8 cellular contexts compared by ENCODE assay signal in the genomic region with DNA sequence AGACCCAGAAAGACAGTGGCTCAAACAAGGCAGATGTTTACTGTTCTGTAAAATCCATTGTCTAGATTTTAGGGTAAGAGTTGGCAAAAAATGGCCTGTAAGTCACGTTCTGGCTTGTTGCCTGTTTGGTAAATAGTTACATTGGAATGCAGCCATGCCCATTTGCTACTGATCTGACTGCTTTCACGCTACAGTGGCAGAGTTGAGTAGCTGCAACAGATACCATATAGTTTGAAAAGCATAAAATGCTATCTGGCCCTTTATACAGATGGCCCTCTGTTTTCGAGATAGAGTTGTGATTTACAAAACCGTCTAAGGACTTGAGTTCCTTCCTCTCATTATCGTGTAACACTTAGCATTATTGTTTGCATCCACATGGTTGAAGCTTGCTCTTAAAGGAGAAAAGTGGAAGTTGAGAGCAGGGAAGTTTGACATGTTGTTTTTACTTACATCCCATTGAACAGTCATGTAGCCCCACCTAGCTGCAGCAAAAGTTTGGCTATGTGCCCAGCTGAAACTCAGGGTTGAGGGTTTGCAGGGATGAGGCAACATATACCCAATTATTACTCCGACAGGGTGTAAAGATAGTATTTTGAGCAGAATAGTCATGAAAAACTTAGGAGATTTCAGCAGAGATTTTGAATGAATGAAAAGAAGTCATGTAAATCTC. TPM values are rescaled to one million over a fixed set of nuclear protein-coding genes. Genes with fewer than 3 reads are reported as not detected.
DNase-seq lines count a peak whose midpoint lies in the region; ATAC-seq, FAIRE-seq and TF ChIP-seq lines count a peak whose summit lies in the region.

No MANE protein-coding gene starts in this region.

- CTCF ChIA-PET in IMR-90 (lab: Yijun Ruan, JAX), result interaction anchor here (0.6 to 1.2 kb wide), 4 partner anchors 9 to 239 kb away, joined by 3 read pairs; no protein-coding TSS in a partner anchor

- DNase-seq in D721Med (ENCODE audit: insufficient read length, low spot score) (no peak), IMR-90 (peak; percentile 81), epithelial cell of proximal tubule (ENCODE audit: low read depth) (peak; percentile 12), activated gamma-delta T cell treated with Interleukin-2 at 50 U/mL for 16 hours (no peak)
- DNase-seq in activated T-helper 1 cell treated with anti-CD3 and anti-CD28 coated beads, Interleukin-12 subunit alpha, Interleukin-12 subunit beta, Interleukin-2, Interleukin-4 antibody, amounts not matched to agents 30 ng/mL and 10 ng/mL and 1 ng/mL, durations not matched to agents 14 hours and 24 hours and 36 hours (ENCODE audit: low spot score), result no peak

- no peak overlapping the region for H2AFZ ChIP-seq in IMR-90 (replicated peaks; ENCODE audit: low read length, poor library complexity)
- no peak overlapping the region for H2AFZ ChIP-seq in OCI-LY3 (ENCODE audit: low read depth, low read length)

- H3K79me1 ChIP-seq in IMR-90 (ENCODE audit: low read depth in 1 of 2, low read length in 2 of 2), result peaks cover 12 to 23% of the 10 kb centered on the region in 2 experiments

- no peak overlapping the region for H3K18ac ChIP-seq in IMR-90 (ENCODE audit: low read depth, low read length)

- H3K4me2 ChIP-seq in IMR-90 (ENCODE audit: low read depth, low read length) (peak overlapping the region; percentile 3; the same call in 1 of the 2 replicates), OCI-LY3 (ENCODE audit: low read length) (no peak overlapping the region)

- H3K27ac ChIP-seq in IMR-90 (ENCODE audit: insufficient read depth, low read length) (no peak overlapping the region), OCI-LY3 (ENCODE audit: low read length) (no peak overlapping the region), neutrophil (peak overlapping the region; percentile 14)

- TF ChIP-seq CTCF in D721Med (IDR thresholded peaks at IDR 0.05; ENCODE audit: insufficient read depth, missing control alignments) (peak; percentile 36), IMR-90 (conservative IDR thresholded peaks at IDR 0.05; ENCODE audit: low read depth, low read length) (peak; percentile 53), OCI-LY3 (IDR thresholded peaks at IDR 0.05; ENCODE audit: low read depth, low read length) (peak; percentile 29; the same call in 1 of the 2 replicates), epithelial cell of proximal tubule (conservative IDR thresholded peaks at IDR 0.05; ENCODE audit: low read depth, low read length) (peak; percentile 47), neutrophil (IDR thresholded peaks at IDR 0.05) (no peak)

- H3K27ac Mint-ChIP-seq in activated T-helper 1 cell treated with anti-CD3 and anti-CD28 coated beads, Interleukin-12 subunit alpha, Interleukin-12 subunit beta, Interleukin-2, Interleukin-4 antibody, amounts not matched to agents 30 ng/mL and 10 ng/mL and 1 ng/mL, durations not matched to agents 14 hours and 24 hours and 36 hours, result no peak overlapping the region

- intact Hi-C loops in IMR-90 (cut with micrococcal nuclease), result loop anchor here (1.0 to 2.0 kb wide), 2 partner anchors 89 to 236 kb away; no protein-coding TSS in a partner anchor
- intact Hi-C loops in activated T-helper 1 cell treated with anti-CD3 and anti-CD28 coated beads, Interleukin-12 subunit alpha, Interleukin-12 subunit beta, Interleukin-2, Interleukin-4 antibody, amounts not matched to agents 30 ng/mL and 10 ng/mL and 1 ng/mL, durations not matched to agents 14 hours and 24 hours and 36 hours (cut with micrococcal nuclease), result no loop called here

- no peak overlapping the region for H4K5ac ChIP-seq in IMR-90 (ENCODE audit: low read depth, low read length)

- H3K36me3 Mint-ChIP-seq in activated T-helper 1 cell treated with anti-CD3 and anti-CD28 coated beads, Interleukin-12 subunit alpha, Interleukin-12 subunit beta, Interleukin-2, Interleukin-4 antibody, amounts not matched to agents 30 ng/mL and 10 ng/mL and 1 ng/mL, durations not matched to agents 14 hours and 24 hours and 36 hours (ENCODE audit: low read depth), result peaks cover 26% of the 10 kb centered on the region

- H2AK9ac ChIP-seq in IMR-90 (replicated peaks; ENCODE audit: low read depth, low read length, poor library complexity), result no peak overlapping the region

- H2BK5ac ChIP-seq in IMR-90 (ENCODE audit: low read depth, low read length, poor library complexity, severe bottlenecking), result peak overlapping the region; percentile 50

- no peak overlapping the region for H3K9ac ChIP-seq in IMR-90 (ENCODE audit: low read depth, low read length)
- H3K9ac ChIP-seq in OCI-LY3 (ENCODE audit: low read length), result no peak overlapping the region

- WGBS in IMR-90 (ENCODE audit: extremely low coverage in 2 of 2, insufficient read length in 1 of 2), 2 experiments, result 0% methylated on average over 1 of the region's 6 CpGs; no CpG with 5 or more reads in 1 of the 2 experiments

- no peak overlapping the region for H2AK5ac ChIP-seq in IMR-90 (ENCODE audit: low read depth, low read length)

- H3K9me3 Mint-ChIP-seq in activated T-helper 1 cell treated with anti-CD3 and anti-CD28 coated beads, Interleukin-12 subunit alpha, Interleukin-12 subunit beta, Interleukin-2, Interleukin-4 antibody, amounts not matched to agents 30 ng/mL and 10 ng/mL and 1 ng/mL, durations not matched to agents 14 hours and 24 hours and 36 hours, result no peaks in the 10 kb centered on the region

- no peaks in the 10 kb centered on the region for H3K27me3 Mint-ChIP-seq in activated T-helper 1 cell treated with anti-CD3 and anti-CD28 coated beads, Interleukin-12 subunit alpha, Interleukin-12 subunit beta, Interleukin-2, Interleukin-4 antibody, amounts not matched to agents 30 ng/mL and 10 ng/mL and 1 ng/mL, durations not matched to agents 14 hours and 24 hours and 36 hours (ENCODE audit: insufficient read depth)

- no peak for FAIRE-seq in D721Med (lab: Jason Lieb, UNC)

- no peak overlapping the region for H2BK15ac ChIP-seq in IMR-90 (ENCODE audit: low read depth, low read length)

- no peak overlapping the region for H2BK120ac ChIP-seq in IMR-90 (ENCODE audit: low read depth, low read length)

- no peaks in the 10 kb centered on the region for H3K79me2 ChIP-seq in OCI-LY3 (ENCODE audit: low read length)

- H3K4me3 Mint-ChIP-seq in activated T-helper 1 cell treated with anti-CD3 and anti-CD28 coated beads, Interleukin-12 subunit alpha, Interleukin-12 subunit beta, Interleukin-2, Interleukin-4 antibody, amounts not matched to agents 30 ng/mL and 10 ng/mL and 1 ng/mL, durations not matched to agents 14 hours and 24 hours and 36 hours, result no peak overlapping the region

- H4K91ac ChIP-seq in IMR-90 (ENCODE audit: insufficient read depth, low read depth, low read length), result no peak overlapping the region

- H3K4ac ChIP-seq in IMR-90 (ENCODE audit: low read depth, low read length), result no peak overlapping the region

- H3K9me3 ChIP-seq in IMR-90 (ENCODE audit: control insufficient read depth, insufficient read depth, low read length) (no peaks in the 10 kb centered on the region), OCI-LY3 (ENCODE audit: insufficient read depth, low read length) (no peaks in the 10 kb centered on the region), neutrophil (no peaks in the 10 kb centered on the region)

- H3K14ac ChIP-seq in IMR-90 (replicated peaks; ENCODE audit: low read depth, low read length), result 0 out of 2 replicates have a peak overlapping the region, but pooled peaks have one; percentile 38

- H3K9me1 ChIP-seq in IMR-90 (ENCODE audit: insufficient read depth, low read length), result peaks cover 8% of the 10 kb centered on the region

- H3K27me3 ChIP-seq in IMR-90 (ENCODE audit: control insufficient read depth, insufficient read depth, low read length) (no peaks in the 10 kb centered on the region), OCI-LY3 (ENCODE audit: low read depth, low read length) (no peaks in the 10 kb centered on the region), neutrophil (no peaks in the 10 kb centered on the region)

- no peak overlapping the region for H3K56ac ChIP-seq in IMR-90 (ENCODE audit: extremely low read depth, insufficient read depth, low read length)

- peak overlapping the region in 1 of 2 experiments; percentile 49; a peak in 1 of 4 replicates for H4K8ac ChIP-seq in IMR-90 (ENCODE audit: low read depth in 2 of 2, low read length in 2 of 2)

- BruUV-seq in IMR-90 (replicated peaks; lab: Mats Ljungman, UMichigan), result no TSS peak

- dilution Hi-C loops in IMR-90 (cut with HindIII; ENCODE audit: low sequenced_read_pairs, unreplicated experiment), result no loop called here

- H3K4me1 ChIP-seq in IMR-90 (ENCODE audit: control insufficient read depth, insufficient read depth, low read length), result no peaks in the 10 kb centered on the region
- H3K4me1 ChIP-seq in OCI-LY3 (ENCODE audit: low read length), result no peaks in the 10 kb centered on the region
- H3K4me1 ChIP-seq in neutrophil (ENCODE audit: control insufficient read depth in 1 of 2, insufficient read depth in 1 of 2, low read depth in 1 of 2, low read length in 1 of 2), result peaks cover 0 to 5% of the 10 kb centered on the region in 2 experiments

- peak; percentile 66 for TF ChIP-seq RAD21 in IMR-90 (IDR thresholded peaks at IDR 0.05; ENCODE audit: low read length)

- H3K23ac ChIP-seq in IMR-90 (ENCODE audit: low read depth, low read length), result no peak overlapping the region; the same call in 1 of the 2 replicates

- in situ Hi-C loops in IMR-90 (cut with MboI; ENCODE audit: low sequenced_read_pairs), result no loop called here

- POLR2A ChIA-PET in IMR-90 (lab: Charles Lee; ENCODE audit: unreplicated experiment), result no interaction called here

- peaks cover 7% of the 10 kb centered on the region for H3K4me1 Mint-ChIP-seq in activated T-helper 1 cell treated with anti-CD3 and anti-CD28 coated beads, Interleukin-12 subunit alpha, Interleukin-12 subunit beta, Interleukin-2, Interleukin-4 antibody, amounts not matched to agents 30 ng/mL and 10 ng/mL and 1 ng/mL, durations not matched to agents 14 hours and 24 hours and 36 hours (ENCODE audit: low read depth)

- no peak overlapping the region for H2BK20ac ChIP-seq in IMR-90 (ENCODE audit: low read depth, low read length)

- ATAC-seq in IMR-90 (ENCODE audit: low read depth), result peak; percentile 56
- no peak for ATAC-seq in GM21717 (IDR thresholded peaks at IDR 0.05; ENCODE audit: unreplicated experiment)

- H3K4me3 ChIP-seq in IMR-90 (ENCODE audit: insufficient read depth, low read depth, low read length) (no peak overlapping the region), OCI-LY3 (ENCODE audit: low read length) (no peak overlapping the region), epithelial cell of proximal tubule (ENCODE audit: low read depth, low read length) (no peak overlapping the region), neutrophil (ENCODE audit: low read depth in 1 of 2, low read length in 1 of 2) (no peak overlapping the region)

- TF ChIP-seq POLR2A in IMR-90 (IDR thresholded peaks at IDR 0.05; ENCODE audit: low read depth, low read length), result no peak

- no peaks in the 10 kb centered on the region; the same call in 1 of the 2 replicates for H4K20me1 ChIP-seq in IMR-90 (ENCODE audit: insufficient read depth, low read length)
- H4K20me1 ChIP-seq in OCI-LY3 (ENCODE audit: insufficient read depth, low read length), result no peaks in the 10 kb centered on the region; the same call in 1 of the 2 replicates

- H3K36me3 ChIP-seq in IMR-90 (ENCODE audit: control insufficient read depth, insufficient read depth, low read length), result peaks cover 2% of the 10 kb centered on the region
- H3K36me3 ChIP-seq in OCI-LY3 (replicated peaks; ENCODE audit: low read depth, low read length), result peaks cover 40% of the 10 kb centered on the region
- peaks cover 33% of the 10 kb centered on the region for H3K36me3 ChIP-seq in neutrophil

RNA-seq across cellular contexts. Expression of gene SCFD1, which starts 11.3 kb away (rescaled TPM):
- total RNA-seq in IMR-90 (2012; rRNA removed) (74.0 and 143 TPM in 2 replicates), epithelial cell of proximal tubule (34.8 and 37.8 TPM in 2 replicates)
- 43.2 and 51.4 TPM in 2 replicates for polyA plus RNA-seq in IMR-90 (2012; rRNA removed)
- 6.2 and 8.8 TPM in 2 replicates for polyA plus RNA-seq in IMR-90 (2012; cell fraction: cytosol; rRNA removed)
- 6.4 and 72.5 TPM in 2 replicates for polyA plus RNA-seq in IMR-90 (2012; cell fraction: nucleus; rRNA removed; ENCODE audit: low replicate concordance)
- total RNA-seq in activated T-helper 1 cell treated with anti-CD3 and anti-CD28 coated beads, Interleukin-12 subunit alpha, Interleukin-12 subunit beta, Interleukin-2, Interleukin-4 antibody, amounts not matched to agents 30 ng/mL and 10 ng/mL and 1 ng/mL, durations not matched to agents 14 hours and 24 hours and 36 hours, result 73.1 and 77.3 TPM in 2 replicates

RNA-seq across cellular contexts. Expression of gene G2E3, which starts 51.9 kb away (rescaled TPM):
- total RNA-seq in IMR-90 (2012; rRNA removed) (19.4 and 41.1 TPM in 2 replicates), epithelial cell of proximal tubule (20.0 and 21.4 TPM in 2 replicates)
- polyA plus RNA-seq in IMR-90 (2012; rRNA removed), result 6.9 and 9.6 TPM in 2 replicates
- 0.59 and 1.5 TPM in 2 replicates for polyA plus RNA-seq in IMR-90 (2012; cell fraction: cytosol; rRNA removed)
- 1.9 and 16.3 TPM in 2 replicates for polyA plus RNA-seq in IMR-90 (2012; cell fraction: nucleus; rRNA removed; ENCODE audit: low replicate concordance)
- total RNA-seq in activated T-helper 1 cell treated with anti-CD3 and anti-CD28 coated beads, Interleukin-12 subunit alpha, Interleukin-12 subunit beta, Interleukin-2, Interleukin-4 antibody, amounts not matched to agents 30 ng/mL and 10 ng/mL and 1 ng/mL, durations not matched to agents 14 hours and 24 hours and 36 hours, result 21.5 and 24.1 TPM in 2 replicates

Comparison
In these comparisons a context has a peak if more than half of its experiments do, and no peak if none do; other contexts are left out.
1. DNase-seq: peak in IMR-90 (single experiment) and epithelial cell of proximal tubule (single experiment); none in D721Med (single experiment), activated T-helper 1 cell treated with anti-CD3 and anti-CD28 coated beads, Interleukin-12 subunit alpha, Interleukin-12 subunit beta, Interleukin-2, Interleukin-4 antibody, amounts not matched to agents 30 ng/mL and 10 ng/mL and 1 ng/mL, durations not matched to agents 14 hours and 24 hours and 36 hours (single experiment) and activated gamma-delta T cell treated with Interleukin-2 at 50 U/mL for 16 hours (single experiment).